In the genomic region with DNA sequence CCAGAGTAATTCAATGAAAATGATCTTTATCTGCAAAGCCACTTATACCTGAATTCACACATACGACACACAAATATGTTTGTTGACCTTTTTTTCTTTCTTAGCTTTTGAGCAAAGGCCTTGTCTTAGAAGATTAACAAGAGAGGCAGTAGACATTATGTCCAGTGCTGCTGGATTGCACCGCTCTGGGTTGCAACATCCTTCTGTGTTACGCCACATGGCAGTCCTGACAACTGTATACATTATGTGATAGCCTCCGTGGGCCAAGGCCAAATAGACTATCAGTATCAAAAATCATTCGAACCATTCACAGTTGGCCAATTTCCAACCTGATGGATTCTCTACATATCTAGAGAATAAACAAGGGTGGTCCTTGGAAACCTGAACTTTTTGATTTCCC, we compare ENCODE assay signal across 1 cellular context.
TF ChIP-seq lines count a peak whose summit lies in the region.

No MANE protein-coding gene starts in this region.

TF ChIP-seq in HepG2, 621 proteins besides CTCF, POLR2A, EP300 and RAD21 (continued from another document):
- TF ChIP-seq, protein P1, sequence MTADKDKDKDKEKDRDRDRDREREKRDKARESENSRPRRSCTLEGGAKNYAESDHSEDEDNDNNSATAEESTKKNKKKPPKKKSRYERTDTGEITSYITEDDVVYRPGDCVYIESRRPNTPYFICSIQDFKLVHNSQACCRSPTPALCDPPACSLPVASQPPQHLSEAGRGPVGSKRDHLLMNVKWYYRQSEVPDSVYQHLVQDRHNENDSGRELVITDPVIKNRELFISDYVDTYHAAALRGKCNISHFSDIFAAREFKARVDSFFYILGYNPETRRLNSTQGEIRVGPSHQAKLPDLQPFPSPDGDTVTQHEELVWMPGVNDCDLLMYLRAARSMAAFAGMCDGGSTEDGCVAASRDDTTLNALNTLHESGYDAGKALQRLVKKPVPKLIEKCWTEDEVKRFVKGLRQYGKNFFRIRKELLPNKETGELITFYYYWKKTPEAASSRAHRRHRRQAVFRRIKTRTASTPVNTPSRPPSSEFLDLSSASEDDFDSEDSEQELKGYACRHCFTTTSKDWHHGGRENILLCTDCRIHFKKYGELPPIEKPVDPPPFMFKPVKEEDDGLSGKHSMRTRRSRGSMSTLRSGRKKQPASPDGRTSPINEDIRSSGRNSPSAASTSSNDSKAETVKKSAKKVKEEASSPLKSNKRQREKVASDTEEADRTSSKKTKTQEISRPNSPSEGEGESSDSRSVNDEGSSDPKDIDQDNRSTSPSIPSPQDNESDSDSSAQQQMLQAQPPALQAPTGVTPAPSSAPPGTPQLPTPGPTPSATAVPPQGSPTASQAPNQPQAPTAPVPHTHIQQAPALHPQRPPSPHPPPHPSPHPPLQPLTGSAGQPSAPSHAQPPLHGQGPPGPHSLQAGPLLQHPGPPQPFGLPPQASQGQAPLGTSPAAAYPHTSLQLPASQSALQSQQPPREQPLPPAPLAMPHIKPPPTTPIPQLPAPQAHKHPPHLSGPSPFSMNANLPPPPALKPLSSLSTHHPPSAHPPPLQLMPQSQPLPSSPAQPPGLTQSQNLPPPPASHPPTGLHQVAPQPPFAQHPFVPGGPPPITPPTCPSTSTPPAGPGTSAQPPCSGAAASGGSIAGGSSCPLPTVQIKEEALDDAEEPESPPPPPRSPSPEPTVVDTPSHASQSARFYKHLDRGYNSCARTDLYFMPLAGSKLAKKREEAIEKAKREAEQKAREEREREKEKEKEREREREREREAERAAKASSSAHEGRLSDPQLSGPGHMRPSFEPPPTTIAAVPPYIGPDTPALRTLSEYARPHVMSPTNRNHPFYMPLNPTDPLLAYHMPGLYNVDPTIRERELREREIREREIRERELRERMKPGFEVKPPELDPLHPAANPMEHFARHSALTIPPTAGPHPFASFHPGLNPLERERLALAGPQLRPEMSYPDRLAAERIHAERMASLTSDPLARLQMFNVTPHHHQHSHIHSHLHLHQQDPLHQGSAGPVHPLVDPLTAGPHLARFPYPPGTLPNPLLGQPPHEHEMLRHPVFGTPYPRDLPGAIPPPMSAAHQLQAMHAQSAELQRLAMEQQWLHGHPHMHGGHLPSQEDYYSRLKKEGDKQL (CRISPR knock-in tag; IDR thresholded peaks at IDR 0.05; ENCODE audit: low read depth): no peak
- peak; percentile 26; the same call in 1 of the 2 replicates for TF ChIP-seq CEBPB (IDR thresholded peaks at IDR 0.05; ENCODE audit: borderline replicate concordance, low read depth, low read length)
- TF ChIP-seq ZFAT (CRISPR knock-in tag; conservative IDR thresholded peaks at IDR 0.05): no peak
- TF ChIP-seq SRSF4 (IDR thresholded peaks at IDR 0.05; ENCODE audit: low read depth, low read length, poor library complexity, severe bottlenecking): no peak
